ENCODE assay signal across 17 cellular contexts in genomic region chrX:153888344-153888743, GRCh38. TPM values are rescaled to one million over a fixed set of nuclear protein-coding genes. Genes with fewer than 3 reads are reported as not detected.
DNase-seq lines count a peak whose midpoint lies in the region; ATAC-seq, FAIRE-seq and TF ChIP-seq lines count a peak whose summit lies in the region.
"Had no signal": no experiment of that assay in that cellular context is flagged by ENCODE, and none has a peak within 500 bp of the region (broad histone marks: within the 10 kb centered on the region; RNA-seq: fewer than 3 reads in every experiment).

No MANE protein-coding gene starts in this region.

- peak overlapping the region; percentile 61 for H3K27ac Mint-ChIP-seq in activated B cell treated with CpG ODN at 0.5 μM for 24 hours
- H3K27ac Mint-ChIP-seq in stimulated activated effector memory CD8-positive, alpha-beta T cell treated with anti-CD3 and anti-CD28 coated beads, Interleukin-12 subunit alpha, Interleukin-12 subunit beta, amount 100 ng/mL, for 72 hours = no peak overlapping the region
- no peak overlapping the region for H3K27ac Mint-ChIP-seq in activated CD8-positive, alpha-beta T cell treated with anti-CD3 and anti-CD28 coated beads, Interleukin-2, amount 10 ng/mL, durations not matched to agents 7 days and 5 days
- no peak overlapping the region for H3K27ac Mint-ChIP-seq in activated CD4-positive, alpha-beta memory T cell treated with anti-CD3 and anti-CD28 coated beads for 36 hours
- H3K27ac Mint-ChIP-seq: H9; T-helper 1 cell treated with Interleukin-12 subunit alpha and Interleukin-12 subunit beta and Interleukin-4 antibody, amounts not matched to agents 30 μg/mL and 1 μg/mL, for 36 hours had no signal

- FAIRE-seq in GM12891 (lab: Jason Lieb, UNC) = peak; percentile 93

- H3K36me3 Mint-ChIP-seq in activated B cell treated with CpG ODN at 0.5 μM for 24 hours (ENCODE audit: low read depth) = no peaks in the 10 kb centered on the region
- H3K36me3 Mint-ChIP-seq in stimulated activated effector memory CD8-positive, alpha-beta T cell treated with anti-CD3 and anti-CD28 coated beads, Interleukin-12 subunit alpha, Interleukin-12 subunit beta, amount 100 ng/mL, for 72 hours = no peaks in the 10 kb centered on the region
- no peaks in the 10 kb centered on the region for H3K36me3 Mint-ChIP-seq in activated CD8-positive, alpha-beta T cell treated with anti-CD3 and anti-CD28 coated beads, Interleukin-2, amount 10 ng/mL, durations not matched to agents 7 days and 5 days (ENCODE audit: low read depth)
- no peaks in the 10 kb centered on the region for H3K36me3 Mint-ChIP-seq in activated CD4-positive, alpha-beta memory T cell treated with anti-CD3 and anti-CD28 coated beads for 36 hours

- H3K27me3 Mint-ChIP-seq in activated B cell treated with CpG ODN at 0.5 μM for 24 hours = no peaks in the 10 kb centered on the region
- peaks cover 31% of the 10 kb centered on the region for H3K27me3 Mint-ChIP-seq in activated CD8-positive, alpha-beta T cell treated with anti-CD3 and anti-CD28 coated beads, Interleukin-2, amount 10 ng/mL, durations not matched to agents 7 days and 5 days (ENCODE audit: low read depth)
- H3K27me3 Mint-ChIP-seq in activated CD4-positive, alpha-beta memory T cell treated with anti-CD3 and anti-CD28 coated beads for 36 hours = peaks cover 7% of the 10 kb centered on the region

- CTCF ChIA-PET in activated B cell treated with CpG ODN at 0.5 μM for 24 hours (lab: Charles Lee) = no interaction called here
- CTCF ChIA-PET in activated CD8-positive, alpha-beta T cell treated with anti-CD3 and anti-CD28 coated beads, Interleukin-2, amount 10 ng/mL, durations not matched to agents 7 days and 5 days (lab: Charles Lee) = interaction anchor here (1.0 kb wide), 1 partner anchor 59 kb away, joined by 3 read pairs; no protein-coding TSS in a partner anchor
- CTCF ChIA-PET in activated CD4-positive, alpha-beta memory T cell treated with anti-CD3 and anti-CD28 coated beads for 36 hours (lab: Charles Lee) = interaction anchor here (0.8 kb wide), 1 partner anchor 124 kb away, joined by 3 read pairs; the partner anchor contains the start of gene PLXNB3

- H3K4me1 Mint-ChIP-seq in activated B cell treated with CpG ODN at 0.5 μM for 24 hours = peaks cover 29% of the 10 kb centered on the region
- no peaks in the 10 kb centered on the region for H3K4me1 Mint-ChIP-seq in stimulated activated effector memory CD8-positive, alpha-beta T cell treated with anti-CD3 and anti-CD28 coated beads, Interleukin-12 subunit alpha, Interleukin-12 subunit beta, amount 100 ng/mL, for 72 hours
- peaks cover 6% of the 10 kb centered on the region for H3K4me1 Mint-ChIP-seq in activated CD8-positive, alpha-beta T cell treated with anti-CD3 and anti-CD28 coated beads, Interleukin-2, amount 10 ng/mL, durations not matched to agents 7 days and 5 days (ENCODE audit: low read depth)
- H3K4me1 Mint-ChIP-seq in activated CD4-positive, alpha-beta memory T cell treated with anti-CD3 and anti-CD28 coated beads for 36 hours (ENCODE audit: low read depth) = no peaks in the 10 kb centered on the region

- DNase-seq in GM12891 (ENCODE audit: insufficient read length, low spot score) (no peak), activated B cell treated with CpG ODN at 0.5 μM for 24 hours (peak; percentile 34), D341Med (ENCODE audit: low spot score) (no peak)
- DNase-seq in stimulated activated effector memory CD8-positive, alpha-beta T cell treated with anti-CD3 and anti-CD28 coated beads, Interleukin-12 subunit alpha, Interleukin-12 subunit beta, amount 100 ng/mL, for 72 hours (ENCODE audit: low spot score in 2 of 2) = no peak
- no peak for DNase-seq in activated CD8-positive, alpha-beta T cell treated with anti-CD3 and anti-CD28 coated beads, Interleukin-2, amount 10 ng/mL, durations not matched to agents 7 days and 5 days
- no peak for DNase-seq in activated CD4-positive, alpha-beta memory T cell treated with anti-CD3 and anti-CD28 coated beads for 36 hours
- DNase-seq: DMS153, H9, MM.1S, NCI-H1105, NCI-H187, NCI-H446 treated with DMSO at 0.1 percent for 48 hours, NCI-H774, SHP77 treated with DMSO at 0.1 percent for 48 hours had no signal

- POLR2A ChIA-PET in activated B cell treated with CpG ODN at 0.5 μM for 24 hours (lab: Charles Lee) = interaction anchor here (0.7 to 1.6 kb wide), 2 partner anchors 38 to 41 kb away, joined by 6 read pairs; partner anchors contain the start of gene ARHGAP4
- POLR2A ChIA-PET in activated CD8-positive, alpha-beta T cell treated with anti-CD3 and anti-CD28 coated beads, Interleukin-2, amount 10 ng/mL, durations not matched to agents 7 days and 5 days (lab: Charles Lee) = no interaction called here
- POLR2A ChIA-PET in activated CD4-positive, alpha-beta memory T cell treated with anti-CD3 and anti-CD28 coated beads for 36 hours (lab: Charles Lee) = no interaction called here

- TF ChIP-seq CTCF in activated B cell treated with CpG ODN at 0.5 μM for 24 hours (IDR thresholded peaks at IDR 0.05) = no peak

- TF ChIP-seq POLR2A in GM12891 (IDR thresholded peaks at IDR 0.05; ENCODE audit: low read depth, low read length) = no peak

- no peak overlapping the region for H3K4me3 Mint-ChIP-seq in activated B cell treated with CpG ODN at 0.5 μM for 24 hours
- no peak overlapping the region for H3K4me3 Mint-ChIP-seq in stimulated activated effector memory CD8-positive, alpha-beta T cell treated with anti-CD3 and anti-CD28 coated beads, Interleukin-12 subunit alpha, Interleukin-12 subunit beta, amount 100 ng/mL, for 72 hours
- H3K4me3 Mint-ChIP-seq in activated CD8-positive, alpha-beta T cell treated with anti-CD3 and anti-CD28 coated beads, Interleukin-2, amount 10 ng/mL, durations not matched to agents 7 days and 5 days = no peak overlapping the region
- no peak overlapping the region for H3K4me3 Mint-ChIP-seq in activated CD4-positive, alpha-beta memory T cell treated with anti-CD3 and anti-CD28 coated beads for 36 hours
- H3K4me3 Mint-ChIP-seq: H9; T-helper 1 cell treated with Interleukin-12 subunit alpha and Interleukin-12 subunit beta and Interleukin-4 antibody, amounts not matched to agents 30 μg/mL and 1 μg/mL, for 36 hours had no signal

- H3K9me3 Mint-ChIP-seq in activated B cell treated with CpG ODN at 0.5 μM for 24 hours = no peaks in the 10 kb centered on the region
- H3K9me3 Mint-ChIP-seq in stimulated activated effector memory CD8-positive, alpha-beta T cell treated with anti-CD3 and anti-CD28 coated beads, Interleukin-12 subunit alpha, Interleukin-12 subunit beta, amount 100 ng/mL, for 72 hours = no peaks in the 10 kb centered on the region
- H3K9me3 Mint-ChIP-seq in activated CD8-positive, alpha-beta T cell treated with anti-CD3 and anti-CD28 coated beads, Interleukin-2, amount 10 ng/mL, durations not matched to agents 7 days and 5 days (ENCODE audit: insufficient read depth) = no peaks in the 10 kb centered on the region
- no peaks in the 10 kb centered on the region for H3K9me3 Mint-ChIP-seq in activated CD4-positive, alpha-beta memory T cell treated with anti-CD3 and anti-CD28 coated beads for 36 hours
- H3K9me3 Mint-ChIP-seq: T-helper 1 cell treated with Interleukin-12 subunit alpha and Interleukin-12 subunit beta and Interleukin-4 antibody, amounts not matched to agents 30 μg/mL and 1 μg/mL, for 36 hours had no signal

- ATAC-seq in GM21529 (IDR thresholded peaks at IDR 0.05; ENCODE audit: unreplicated experiment) = peak; percentile 59
- ATAC-seq in activated B cell treated with CpG ODN at 0.5 μM for 24 hours (ENCODE audit: low read depth) = peak; percentile 91
- peak; percentile 56 for ATAC-seq in stimulated activated effector memory CD8-positive, alpha-beta T cell treated with anti-CD3 and anti-CD28 coated beads, Interleukin-12 subunit alpha, Interleukin-12 subunit beta, amount 100 ng/mL, for 72 hours
- ATAC-seq in activated CD8-positive, alpha-beta T cell treated with anti-CD3 and anti-CD28 coated beads, Interleukin-2, amount 10 ng/mL, durations not matched to agents 7 days and 5 days = no peak

- intact Hi-C loops in activated B cell treated with CpG ODN at 0.5 μM for 24 hours (cut with micrococcal nuclease) = loop anchor here (1.0 to 5.0 kb wide), 4 partner anchors 13 to 59 kb away; no protein-coding TSS in a partner anchor
- intact Hi-C loops in activated CD4-positive, alpha-beta memory T cell treated with anti-CD3 and anti-CD28 coated beads for 36 hours (cut with micrococcal nuclease) = loop anchor here (10.0 kb wide), 2 partner anchors 54 to 94 kb away; partner anchors contain the start of genes IDH3G, PDZD4 and SSR4

RNA-seq across cellular contexts. Expression of gene L1CAM, which starts 2.4 kb away (rescaled TPM):
- 0.36 TPM for polyA plus RNA-seq in GM12891 (2012; ENCODE audit: low read depth, missing spikeins)
- total RNA-seq in activated B cell treated with CpG ODN at 0.5 μM for 24 hours = 7.3 and 11.0 TPM in 2 replicates
- total RNA-seq in activated CD8-positive, alpha-beta T cell treated with anti-CD3 and anti-CD28 coated beads, Interleukin-2, amount 10 ng/mL, durations not matched to agents 7 days and 5 days = 1 to 10 TPM; 7.1 to 7.5 TPM
- 1 to 10 TPM in 1 of 2 experiments, under 1 TPM in 1; 0.45 to 1.3 TPM for total RNA-seq in activated CD4-positive, alpha-beta memory T cell treated with anti-CD3 and anti-CD28 coated beads for 36 hours

RNA-seq across cellular contexts. Expression of gene AVPR2, which starts 16.1 kb away (rescaled TPM):
- polyA plus RNA-seq in GM12891 (2012; ENCODE audit: low read depth, missing spikeins) = 0.44 TPM
- total RNA-seq in activated B cell treated with CpG ODN at 0.5 μM for 24 hours = not detected in 2 replicates
- total RNA-seq in activated CD8-positive, alpha-beta T cell treated with anti-CD3 and anti-CD28 coated beads, Interleukin-2, amount 10 ng/mL, durations not matched to agents 7 days and 5 days = not detected
- total RNA-seq in activated CD4-positive, alpha-beta memory T cell treated with anti-CD3 and anti-CD28 coated beads for 36 hours = not detected
- total RNA-seq: H9 had no signal
- polyA plus RNA-seq: BJ had no signal

RNA-seq across cellular contexts. Expression of gene ARHGAP4, which starts 37.7 kb away (rescaled TPM):
- polyA plus RNA-seq in GM12891 (2012; ENCODE audit: low read depth, missing spikeins) = 57.8 TPM
- total RNA-seq in activated B cell treated with CpG ODN at 0.5 μM for 24 hours = 151 and 158 TPM in 2 replicates
- 100 to 1,000 TPM; 317 to 324 TPM for total RNA-seq in activated CD8-positive, alpha-beta T cell treated with anti-CD3 and anti-CD28 coated beads, Interleukin-2, amount 10 ng/mL, durations not matched to agents 7 days and 5 days
- total RNA-seq in activated CD4-positive, alpha-beta memory T cell treated with anti-CD3 and anti-CD28 coated beads for 36 hours = 100 to 1,000 TPM; 151 to 160 TPM

RNA-seq across cellular contexts. Expression of gene NAA10, which starts 46.5 kb away (rescaled TPM):
- 87.7 TPM for polyA plus RNA-seq in GM12891 (2012; ENCODE audit: low read depth, missing spikeins)
- 94.8 and 109 TPM in 2 replicates for total RNA-seq in activated B cell treated with CpG ODN at 0.5 μM for 24 hours
- 100 to 1,000 TPM in 1 of 2 experiments, 10 to 100 TPM in 1; 98.9 to 106 TPM for total RNA-seq in activated CD8-positive, alpha-beta T cell treated with anti-CD3 and anti-CD28 coated beads, Interleukin-2, amount 10 ng/mL, durations not matched to agents 7 days and 5 days
- total RNA-seq in activated CD4-positive, alpha-beta memory T cell treated with anti-CD3 and anti-CD28 coated beads for 36 hours = 100 to 1,000 TPM; 106 to 115 TPM

RNA-seq across cellular contexts. Expression of gene RENBP, which starts 56.1 kb away (rescaled TPM):
- 9.8 TPM for polyA plus RNA-seq in GM12891 (2012; ENCODE audit: low read depth, missing spikeins)
- total RNA-seq in activated B cell treated with CpG ODN at 0.5 μM for 24 hours = 14.5 and 20.2 TPM in 2 replicates
- total RNA-seq in activated CD8-positive, alpha-beta T cell treated with anti-CD3 and anti-CD28 coated beads, Interleukin-2, amount 10 ng/mL, durations not matched to agents 7 days and 5 days = 10 to 100 TPM; 12.1 to 13.6 TPM
- total RNA-seq in activated CD4-positive, alpha-beta memory T cell treated with anti-CD3 and anti-CD28 coated beads for 36 hours = 1 to 10 TPM; 8.2 to 8.4 TPM
